19 cellular contexts compared by ENCODE assay signal in genomic region chr2:105854972-105855371, GRCh38.
DNase-seq lines count a peak whose midpoint lies in the region; ATAC-seq and TF ChIP-seq lines count a peak whose summit lies in the region.
"Had no signal": no experiment of that assay in that cellular context is flagged by ENCODE, and none has a peak within 500 bp of the region (broad histone marks: within the 10 kb centered on the region; RNA-seq: fewer than 3 reads in every experiment).

No MANE protein-coding gene starts in this region.

- H3K36me3 ChIP-seq in esophagus (ENCODE audit: control insufficient read depth in 2 of 2, insufficient read depth in 2 of 2, low read length in 1 of 2): peaks cover 0 to 2% of the 10 kb centered on the region in 2 donors
- no peaks in the 10 kb centered on the region for H3K36me3 ChIP-seq in colonic mucosa
- H3K36me3 ChIP-seq: uterus had no signal

- intact Hi-C loops in colonic mucosa (cut with DNase I): no loop called here

- 89 to 91% methylated on average over 16 of the region's 16 CpGs for WGBS in esophagus, 2 donors

- no peak for DNase-seq in activated naive CD4-positive, alpha-beta T cell treated with anti-CD3 and anti-CD28 coated beads, Interleukin-2, amount 10 ng/mL, durations not matched to agents 7 days and 5 days
- no peak for DNase-seq in activated naive CD4-positive, alpha-beta T cell treated with Interleukin-2 at 50 U/mL for 16 hours
- DNase-seq in WTC11 (ENCODE audit: low spot score) (no peak), GOT3 (lab: John Stamatoyannopoulos, UW) (no peak), colonic mucosa (no peak)
- DNase-seq in stimulated activated naive B cell treated with anti-CD40 and anti-IgM and Interleukin-4, amounts not matched to agents 10 μg/mL and 1 μg/mL and 100 μg/mL, for 72 hours: no peak
- DNase-seq in activated effector memory CD4-positive, alpha-beta T cell treated with anti-CD3 and anti-CD28 coated beads, Interleukin-2, amount 50 U/mL, for 16 hours: no peak
- DNase-seq: central memory CD4-positive, alpha-beta T cell; left lung; NCI-H1092; NCI-H2081 treated with DMSO at 0.1 percent for 48 hours; NCI-H526 treated with DMSO at 0.1 percent for 48 hours; PC-3; stimulated activated CD4-positive, alpha-beta T cell treated with anti-CD3 and anti-CD28 coated beads, Interleukin-12 subunit alpha, Interleukin-12 subunit beta, amount 100 ng/mL, for 4 hours; stomach; uterus had no signal

- CTCF ChIA-PET in activated naive CD4-positive, alpha-beta T cell treated with anti-CD3 and anti-CD28 coated beads, Interleukin-2, amount 10 ng/mL, durations not matched to agents 7 days and 5 days (lab: Charles Lee): no interaction called here
- CTCF ChIA-PET in WTC11 (lab: Charles Lee): interaction anchor here (0.5 kb wide), 1 partner anchor 10 kb away, joined by 3 read pairs; no protein-coding TSS in a partner anchor

- H3K27me3 ChIP-seq in esophagus (ENCODE audit: control insufficient read depth in 1 of 2, insufficient read depth in 2 of 2, low read length in 2 of 2) (no peaks in the 10 kb centered on the region), colonic mucosa (no peaks in the 10 kb centered on the region)
- H3K27me3 ChIP-seq: left lung, stomach, uterus had no signal

- TF ChIP-seq CTCF in WTC11 (IDR thresholded peaks at IDR 0.05) (no peak), colonic mucosa (IDR thresholded peaks at IDR 0.05) (no peak)

- H3K4me3 ChIP-seq in esophagus (ENCODE audit: low read depth in 1 of 2, low read length in 2 of 2) (no peak overlapping the region), colonic mucosa (no peak overlapping the region)
- H3K4me3 ChIP-seq: left lung, SK-N-MC, stomach, uterus had no signal

- H3K9me3 ChIP-seq in esophagus (ENCODE audit: control insufficient read depth in 2 of 2, insufficient read depth in 1 of 2, low read depth in 1 of 2, low read length in 1 of 2): no peaks in the 10 kb centered on the region
- H3K9me3 ChIP-seq in colonic mucosa: no peaks in the 10 kb centered on the region
- H3K9me3 ChIP-seq: left lung, stomach, uterus had no signal

- no peak overlapping the region for H3K4me3 Mint-ChIP-seq in activated naive CD4-positive, alpha-beta T cell treated with anti-CD3 and anti-CD28 coated beads, Interleukin-2, amount 10 ng/mL, durations not matched to agents 7 days and 5 days
- H3K4me3 Mint-ChIP-seq in WTC11: no peak overlapping the region
- peak overlapping the region in 1 of 2 donors; percentile 18 for H3K4me3 Mint-ChIP-seq in stimulated activated naive B cell treated with anti-CD40 and anti-IgM and Interleukin-4, amounts not matched to agents 10 μg/mL and 1 μg/mL and 100 μg/mL, for 72 hours

- peak overlapping the region; percentile 69 for H3K27ac Mint-ChIP-seq in activated naive CD4-positive, alpha-beta T cell treated with anti-CD3 and anti-CD28 coated beads, Interleukin-2, amount 10 ng/mL, durations not matched to agents 7 days and 5 days
- H3K27ac Mint-ChIP-seq in WTC11: 0 out of 2 replicates have a peak overlapping the region, but pooled peaks have one; percentile 9
- H3K27ac Mint-ChIP-seq in stimulated activated naive B cell treated with anti-CD40 and anti-IgM and Interleukin-4, amounts not matched to agents 10 μg/mL and 1 μg/mL and 100 μg/mL, for 72 hours: peak overlapping the region; percentile 31

- H3K27ac ChIP-seq in esophagus (ENCODE audit: low read depth in 2 of 2, low read length in 1 of 2) (peak overlapping the region; percentile 34 to 45), colonic mucosa (no peak overlapping the region)
- H3K27ac ChIP-seq: KMS-11, left lung, SK-N-MC, uterus had no signal

- POLR2A ChIA-PET in WTC11 (lab: Charles Lee): no interaction called here

- H3K9me3 Mint-ChIP-seq in activated naive CD4-positive, alpha-beta T cell treated with anti-CD3 and anti-CD28 coated beads, Interleukin-2, amount 10 ng/mL, durations not matched to agents 7 days and 5 days: no peaks in the 10 kb centered on the region
- H3K9me3 Mint-ChIP-seq in WTC11: no peaks in the 10 kb centered on the region
- peaks cover 0 to 2% of the 10 kb centered on the region in 2 donors for H3K9me3 Mint-ChIP-seq in stimulated activated naive B cell treated with anti-CD40 and anti-IgM and Interleukin-4, amounts not matched to agents 10 μg/mL and 1 μg/mL and 100 μg/mL, for 72 hours

- H3K4me1 ChIP-seq in esophagus (ENCODE audit: control insufficient read depth in 2 of 2, insufficient read depth in 2 of 2, low read length in 1 of 2): peaks cover 4 to 16% of the 10 kb centered on the region in 2 donors
- H3K4me1 ChIP-seq in colonic mucosa: peaks cover 4% of the 10 kb centered on the region
- H3K4me1 ChIP-seq: left lung, uterus had no signal

- H3K9ac ChIP-seq in colonic mucosa (ENCODE audit: low read depth in 2 of 2, low read length in 2 of 2): no peak overlapping the region
- H3K9ac ChIP-seq: KMS-11 had no signal

- ATAC-seq in WTC11: no peak
- ATAC-seq in stimulated activated naive B cell treated with anti-CD40 and anti-IgM and Interleukin-4, amounts not matched to agents 10 μg/mL and 1 μg/mL and 100 μg/mL, for 72 hours (replicated peaks): no peak
- ATAC-seq: left lung, PC-3 had no signal

- H3K27me3 Mint-ChIP-seq in activated naive CD4-positive, alpha-beta T cell treated with anti-CD3 and anti-CD28 coated beads, Interleukin-2, amount 10 ng/mL, durations not matched to agents 7 days and 5 days: no peaks in the 10 kb centered on the region
- H3K27me3 Mint-ChIP-seq in WTC11 (ENCODE audit: low read depth): no peaks in the 10 kb centered on the region
- H3K27me3 Mint-ChIP-seq in stimulated activated naive B cell treated with anti-CD40 and anti-IgM and Interleukin-4, amounts not matched to agents 10 μg/mL and 1 μg/mL and 100 μg/mL, for 72 hours: no peaks in the 10 kb centered on the region

- H3K4me1 Mint-ChIP-seq in activated naive CD4-positive, alpha-beta T cell treated with anti-CD3 and anti-CD28 coated beads, Interleukin-2, amount 10 ng/mL, durations not matched to agents 7 days and 5 days: peaks cover 69% of the 10 kb centered on the region
- H3K4me1 Mint-ChIP-seq in WTC11: peaks cover 53% of the 10 kb centered on the region
- H3K4me1 Mint-ChIP-seq in stimulated activated naive B cell treated with anti-CD40 and anti-IgM and Interleukin-4, amounts not matched to agents 10 μg/mL and 1 μg/mL and 100 μg/mL, for 72 hours: peaks cover 55 to 76% of the 10 kb centered on the region in 2 donors

- peaks cover 55% of the 10 kb centered on the region for H3K36me3 Mint-ChIP-seq in activated naive CD4-positive, alpha-beta T cell treated with anti-CD3 and anti-CD28 coated beads, Interleukin-2, amount 10 ng/mL, durations not matched to agents 7 days and 5 days
- H3K36me3 Mint-ChIP-seq in WTC11: peaks cover 15% of the 10 kb centered on the region
- peaks cover 39 to 59% of the 10 kb centered on the region in 2 donors for H3K36me3 Mint-ChIP-seq in stimulated activated naive B cell treated with anti-CD40 and anti-IgM and Interleukin-4, amounts not matched to agents 10 μg/mL and 1 μg/mL and 100 μg/mL, for 72 hours

TF ChIP-seq in WTC11, 78 proteins besides CTCF, POLR2A, EP300 and RAD21 (continues in another document):
- no peak for TF ChIP-seq ZNF416 (CRISPR knock-in tag; IDR thresholded peaks at IDR 0.05)
- no peak for TF ChIP-seq IRF1 (CRISPR knock-in tag; IDR thresholded peaks at IDR 0.05)
- TF ChIP-seq ZNF532 (CRISPR knock-in tag; IDR thresholded peaks at IDR 0.05; ENCODE audit: borderline replicate concordance): no peak
- TF ChIP-seq ZMAT4 (CRISPR knock-in tag; IDR thresholded peaks at IDR 0.05): no peak

Comparison
In these comparisons a context has a peak if more than half of its experiments do, and no peak if none do; other contexts are left out.
1. H3K27ac Mint-ChIP-seq: peak in every context shown above with its lines; median percentile 69 in activated naive CD4-positive, alpha-beta T cell treated with anti-CD3 and anti-CD28 coated beads, Interleukin-2, amount 10 ng/mL, durations not matched to agents 7 days and 5 days; 31 in stimulated activated naive B cell treated with anti-CD40 and anti-IgM and Interleukin-4, amounts not matched to agents 10 μg/mL and 1 μg/mL and 100 μg/mL, for 72 hours; 9 in WTC11.